In the genomic region with DNA sequence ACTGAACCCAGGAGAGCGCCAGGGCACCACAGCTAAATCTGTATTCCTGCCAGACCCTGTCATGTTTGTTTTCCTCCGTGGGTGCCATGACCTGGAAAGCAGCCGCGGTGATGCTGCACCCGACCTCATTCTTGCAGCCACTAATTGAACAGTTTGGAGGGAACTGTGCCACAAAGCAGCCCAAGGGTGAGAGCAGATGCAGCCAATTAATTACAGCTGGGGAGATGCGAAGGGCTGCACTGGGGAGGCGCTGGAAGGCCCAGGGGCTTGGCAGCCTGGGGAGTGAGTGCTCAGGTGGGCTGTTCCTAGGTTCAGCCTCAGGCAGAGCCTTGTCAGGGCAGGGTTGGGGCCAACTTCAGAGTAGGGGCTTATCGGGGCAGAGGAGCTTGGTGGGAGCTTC, we compare ENCODE assay signal across 24 cellular contexts.
DNase-seq lines count a peak whose midpoint lies in the region; ATAC-seq lines count a peak whose summit lies in the region.
"Had no signal": no experiment of that assay in that cellular context is flagged by ENCODE, and none has a peak within 500 bp of the region (broad histone marks: within the 10 kb centered on the region; RNA-seq: fewer than 3 reads in every experiment).

No MANE protein-coding gene starts in this region.

- H3K4me2 ChIP-seq in BLaER1: peak overlapping the region; percentile 18; the same call in 1 of the 2 replicates

- CTCF ChIA-PET in activated CD8-positive, alpha-beta memory T cell treated with anti-CD3 and anti-CD28 coated beads, Interleukin-2, amount 10 ng/mL, durations not matched to agents 7 days and 5 days (lab: Charles Lee): interaction anchor here (1.5 kb wide), 1 partner anchor 47 kb away, joined by 4 read pairs; no protein-coding TSS in a partner anchor

- H3K4me3 ChIP-seq in BLaER1: no peak overlapping the region
- H3K4me3 ChIP-seq: ascending aorta, prostate gland, testis, vagina had no signal

- DNase-seq in COR-L47 (lab: John Stamatoyannopoulos, UW): peak; percentile 74
- peak; percentile 91 for DNase-seq in NCI-H2171 treated with DMSO at 0.1 percent for 48 hours (lab: John Stamatoyannopoulos, UW)
- DNase-seq in left colon: no peak
- no peak for DNase-seq in MV-4-11 (lab: John Stamatoyannopoulos, UW)
- DNase-seq in activated CD8-positive, alpha-beta memory T cell treated with anti-CD3 and anti-CD28 coated beads, Interleukin-2, amount 10 ng/mL, durations not matched to agents 7 days and 5 days: no peak
- DNase-seq: activated CD8-positive, alpha-beta T cell treated with anti-CD3 and anti-CD28 coated beads, Interleukin-2, amount 10 ng/mL, durations not matched to agents 7 days and 5 days; activated effector memory CD4-positive, alpha-beta T cell treated with Interleukin-2 at 50 U/mL for 16 hours; activated naive CD8-positive, alpha-beta T cell treated with anti-CD3 and anti-CD28 coated beads, Interleukin-2, amount 10 ng/mL, durations not matched to agents 7 days and 5 days; activated T-cell treated with anti-CD3 and anti-CD28 coated beads for 4 hours; caudate nucleus; left cardiac atrium; NCI-H1048; NCI-H2227 treated with DMSO at 0.1 percent for 48 hours; NCI-H526 treated with DMSO at 0.1 percent for 48 hours; stimulated activated naive CD8-positive, alpha-beta T cell treated with anti-CD3 and anti-CD28 coated beads, Interleukin-15, Interleukin-2, amounts not matched to agents 100 U/mL and 50 U/mL, for 24 hours; testis had no signal

- ATAC-seq in left colon: peak; percentile 5
- no peak for ATAC-seq in GM18861 (IDR thresholded peaks at IDR 0.05; ENCODE audit: unreplicated experiment)
- no peak for ATAC-seq in HG03354 (IDR thresholded peaks at IDR 0.05; ENCODE audit: poor library complexity, severe bottlenecking, unreplicated experiment)
- no peak for ATAC-seq in activated CD8-positive, alpha-beta memory T cell treated with anti-CD3 and anti-CD28 coated beads, Interleukin-2, amount 10 ng/mL, durations not matched to agents 7 days and 5 days
- ATAC-seq: activated CD8-positive, alpha-beta T cell treated with anti-CD3 and anti-CD28 coated beads, Interleukin-2, amount 10 ng/mL, durations not matched to agents 7 days and 5 days; left cardiac atrium; stimulated activated naive CD8-positive, alpha-beta T cell treated with anti-CD3 and anti-CD28 coated beads, Interleukin-15, Interleukin-2, amounts not matched to agents 100 U/mL and 50 U/mL, for 24 hours had no signal

- no peaks in the 10 kb centered on the region for H3K9me3 Mint-ChIP-seq in activated CD8-positive, alpha-beta memory T cell treated with anti-CD3 and anti-CD28 coated beads, Interleukin-2, amount 10 ng/mL, durations not matched to agents 7 days and 5 days (ENCODE audit: low read depth)
- H3K9me3 Mint-ChIP-seq: activated naive CD8-positive, alpha-beta T cell treated with anti-CD3 and anti-CD28 coated beads, Interleukin-2, amount 10 ng/mL, durations not matched to agents 7 days and 5 days; IgD-negative memory B cell had no signal

- H3K4me1 ChIP-seq in BLaER1: peaks cover 20% of the 10 kb centered on the region
- H3K4me1 ChIP-seq: ascending aorta, prostate gland, vagina had no signal

- H3K27ac ChIP-seq in BLaER1: no peak overlapping the region
- H3K27ac ChIP-seq: ascending aorta, neutrophil, prostate gland, testis, vagina had no signal

- H3K4me1 Mint-ChIP-seq in activated CD8-positive, alpha-beta memory T cell treated with anti-CD3 and anti-CD28 coated beads, Interleukin-2, amount 10 ng/mL, durations not matched to agents 7 days and 5 days: no peaks in the 10 kb centered on the region
- H3K4me1 Mint-ChIP-seq: activated naive CD8-positive, alpha-beta T cell treated with anti-CD3 and anti-CD28 coated beads, Interleukin-2, amount 10 ng/mL, durations not matched to agents 7 days and 5 days; IgD-negative memory B cell had no signal

- intact Hi-C loops in left colon (cut with DNase I, micrococcal nuclease): no loop called here

- no peak overlapping the region for H3K27ac Mint-ChIP-seq in activated CD8-positive, alpha-beta memory T cell treated with anti-CD3 and anti-CD28 coated beads, Interleukin-2, amount 10 ng/mL, durations not matched to agents 7 days and 5 days
- H3K27ac Mint-ChIP-seq: activated CD8-positive, alpha-beta T cell treated with anti-CD3 and anti-CD28 coated beads, Interleukin-2, amount 10 ng/mL, durations not matched to agents 7 days and 5 days; activated naive CD8-positive, alpha-beta T cell treated with anti-CD3 and anti-CD28 coated beads, Interleukin-2, amount 10 ng/mL, durations not matched to agents 7 days and 5 days; IgD-negative memory B cell had no signal

- peaks cover 3% of the 10 kb centered on the region for H3K27me3 Mint-ChIP-seq in activated CD8-positive, alpha-beta memory T cell treated with anti-CD3 and anti-CD28 coated beads, Interleukin-2, amount 10 ng/mL, durations not matched to agents 7 days and 5 days
- H3K27me3 Mint-ChIP-seq: activated naive CD8-positive, alpha-beta T cell treated with anti-CD3 and anti-CD28 coated beads, Interleukin-2, amount 10 ng/mL, durations not matched to agents 7 days and 5 days; IgD-negative memory B cell had no signal

- no peaks in the 10 kb centered on the region for H3K36me3 Mint-ChIP-seq in activated CD8-positive, alpha-beta memory T cell treated with anti-CD3 and anti-CD28 coated beads, Interleukin-2, amount 10 ng/mL, durations not matched to agents 7 days and 5 days
- H3K36me3 Mint-ChIP-seq: activated naive CD8-positive, alpha-beta T cell treated with anti-CD3 and anti-CD28 coated beads, Interleukin-2, amount 10 ng/mL, durations not matched to agents 7 days and 5 days had no signal

- H3K9ac ChIP-seq in BLaER1: no peak overlapping the region

- no peaks in the 10 kb centered on the region for H3K9me3 ChIP-seq in BLaER1
- H3K9me3 ChIP-seq: ascending aorta, neutrophil, prostate gland, testis, vagina had no signal

- H3K4me3 Mint-ChIP-seq in activated CD8-positive, alpha-beta memory T cell treated with anti-CD3 and anti-CD28 coated beads, Interleukin-2, amount 10 ng/mL, durations not matched to agents 7 days and 5 days: no peak overlapping the region
- H3K4me3 Mint-ChIP-seq: activated CD8-positive, alpha-beta T cell treated with anti-CD3 and anti-CD28 coated beads, Interleukin-2, amount 10 ng/mL, durations not matched to agents 7 days and 5 days; activated naive CD8-positive, alpha-beta T cell treated with anti-CD3 and anti-CD28 coated beads, Interleukin-2, amount 10 ng/mL, durations not matched to agents 7 days and 5 days had no signal

- no peaks in the 10 kb centered on the region for H3K36me3 ChIP-seq in BLaER1
- H3K36me3 ChIP-seq: neutrophil, prostate gland, vagina had no signal

- no peaks in the 10 kb centered on the region for H4K20me1 ChIP-seq in BLaER1

- no peaks in the 10 kb centered on the region for H3K27me3 ChIP-seq in BLaER1
- H3K27me3 ChIP-seq: ascending aorta, neutrophil, testis, vagina had no signal

Comparison
In these comparisons a context has a peak if more than half of its experiments do, and no peak if none do; other contexts are left out.
1. DNase-seq: peak in COR-L47 (single experiment) and NCI-H2171 treated with DMSO at 0.1 percent for 48 hours (single experiment); none in left colon (0 of 2), MV-4-11 (single experiment) and activated CD8-positive, alpha-beta memory T cell treated with anti-CD3 and anti-CD28 coated beads, Interleukin-2, amount 10 ng/mL, durations not matched to agents 7 days and 5 days (single experiment).